In the genomic region with DNA sequence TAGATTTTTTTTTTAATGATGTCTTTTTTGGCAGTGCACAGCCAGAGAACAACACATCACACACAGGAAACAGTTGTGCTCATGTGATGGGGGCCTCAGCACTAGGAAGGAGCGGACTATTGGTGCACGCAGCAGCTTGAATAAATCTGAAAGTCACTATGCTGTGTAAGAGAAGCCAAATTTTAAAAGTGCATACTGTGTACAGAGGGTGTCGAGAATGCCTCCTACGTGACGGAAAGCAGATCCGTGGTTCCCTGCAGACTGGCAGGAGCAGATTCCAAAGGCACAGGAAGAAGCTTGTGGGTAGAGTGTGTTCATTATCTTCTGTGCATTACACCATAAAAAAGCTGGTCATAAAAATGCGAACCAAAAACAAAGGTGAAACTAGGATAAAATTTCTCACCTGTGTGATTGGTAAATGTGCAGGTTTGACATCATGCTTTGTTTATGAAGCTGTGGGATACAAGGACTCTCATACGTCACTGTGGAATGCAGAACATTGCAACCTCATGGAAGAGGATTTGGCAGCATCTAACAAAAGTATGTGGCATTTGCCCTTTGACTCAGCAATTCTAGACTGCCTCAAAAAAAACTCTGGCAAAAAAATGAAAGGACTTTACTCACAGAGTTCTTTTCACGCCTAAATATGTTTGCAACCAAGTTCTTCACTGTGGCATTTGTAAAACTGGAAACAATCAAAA, we compare ENCODE assay signal across 8 cellular contexts. TPM values are rescaled to one million over a fixed set of nuclear protein-coding genes. Genes with fewer than 3 reads are reported as not detected.
DNase-seq lines count a peak whose midpoint lies in the region; ATAC-seq, FAIRE-seq and TF ChIP-seq lines count a peak whose summit lies in the region.
"Not testable (repeated sequence)": the region's sequence is repeated elsewhere in the genome, so short reads cannot be mapped to it uniquely, and the experiment has no call there.

No MANE protein-coding gene starts in this region.

- not testable (repeated sequence) for H3F3A ChIP-seq in GM23248 (ENCODE audit: insufficient read depth)
- H3F3A ChIP-seq in PC-9 (ENCODE audit: insufficient read depth, low read depth) = peaks cover 22% of the 10 kb centered on the region

- H3K4me3 ChIP-seq in ACC112 (ENCODE audit: low read depth, low read length) (peak overlapping the region; percentile 24; the same call in 1 of the 2 replicates), PC-9 (peak overlapping the region; percentile 22; the same call in 1 of the 2 replicates), adipocyte (ENCODE audit: low read length) (peak overlapping the region; percentile 49)
- H3K4me3 ChIP-seq in GM23248; endothelial cell of umbilical vein (replicated peaks in 1 of 3; ENCODE audit: insufficient read depth in 1 of 3, low read depth in 1 of 3, low read length in 3 of 3); cardiac muscle cell; lung; skeletal muscle cell (ENCODE audit: low read depth, low read length): not testable (repeated sequence)

- H3K27ac ChIP-seq in ACC112 (ENCODE audit: low read depth, low read length) (peak overlapping the region; percentile 94), GM23248 (peak overlapping the region; percentile 80), PC-9 (peak overlapping the region; percentile 87), endothelial cell of umbilical vein (ENCODE audit: insufficient read depth, low read depth, low read length) (peak overlapping the region; percentile 75), cardiac muscle cell (peak overlapping the region; percentile 17), lung (ENCODE audit: low read depth in 1 of 2, low read length in 1 of 2) (peak overlapping the region; percentile 40 to 45)

- H3K9me1 ChIP-seq in endothelial cell of umbilical vein (replicated peaks; ENCODE audit: control insufficient read depth, extremely low read depth, insufficient read depth, low read length) = not testable (repeated sequence)

- not testable (repeated sequence) for H3K9me2 ChIP-seq in GM23248 (ENCODE audit: insufficient read depth); PC-9 (ENCODE audit: insufficient read depth)

- H3K4me2 ChIP-seq in GM23248 (ENCODE audit: unreplicated experiment) (peak overlapping the region; percentile 50), PC-9 (peak overlapping the region; percentile 72)
- not testable (repeated sequence) for H3K4me2 ChIP-seq in endothelial cell of umbilical vein (ENCODE audit: insufficient read depth, low read length)

- H3K9me3 ChIP-seq in GM23248 (ENCODE audit: low read depth); PC-9 (ENCODE audit: insufficient read depth, low read depth); adipocyte (ENCODE audit: control insufficient read depth, low read length); endothelial cell of umbilical vein (replicated peaks; ENCODE audit: control insufficient read depth, insufficient read depth, low read length); cardiac muscle cell (ENCODE audit: low read depth); lung (ENCODE audit: control insufficient read depth in 2 of 2, insufficient read depth in 1 of 2, low read length in 1 of 2): not testable (repeated sequence)

- peak; percentile 85 for FAIRE-seq in endothelial cell of umbilical vein (lab: Jason Lieb, UNC)

- TF ChIP-seq CTCF in PC-9 (conservative IDR thresholded peaks at IDR 0.05); endothelial cell of umbilical vein (IDR thresholded peaks at IDR 0.05; ENCODE audit: extremely low read depth in 1 of 2, insufficient read depth in 1 of 2, low read depth in 1 of 2, low read length in 2 of 2); cardiac muscle cell (IDR thresholded peaks at IDR 0.05; ENCODE audit: low read depth, low read length); lung (IDR thresholded peaks at IDR 0.05; ENCODE audit: control extremely low read depth, extremely low read depth): not testable (repeated sequence)

- ATAC-seq in lung (ENCODE audit: insufficient read depth, low FRiP score) = not testable (repeated sequence)

- not testable (repeated sequence) for H2AFZ ChIP-seq in ACC112 (ENCODE audit: low read length, unreplicated experiment); GM23248; PC-9; endothelial cell of umbilical vein (ENCODE audit: low read depth, low read length)

- TF ChIP-seq POLR2A in endothelial cell of umbilical vein (IDR thresholded peaks at IDR 0.05; ENCODE audit: low read depth, low read length) = not testable (repeated sequence)

- dilution Hi-C loops in endothelial cell of umbilical vein (cut with MboI; ENCODE audit: extremely low pct_ligation_motif_present, low sequenced_read_pairs) = not testable (repeated sequence)

- POLR2A ChIA-PET in PC-9 (lab: Charles Lee; ENCODE audit: unreplicated experiment) = interaction anchor here (0.5 to 0.6 kb wide), 4 partner anchors 15 to 142 kb away, joined by 3 to 10 read pairs (median 4); partner anchors contain the start of gene AHRR
- POLR2A ChIA-PET in endothelial cell of umbilical vein (lab: Charles Lee) = not testable (repeated sequence)

- H3K36me3 ChIP-seq in ACC112 (ENCODE audit: insufficient read depth, low read length); GM23248 (ENCODE audit: low read depth); PC-9 (ENCODE audit: low read depth); endothelial cell of umbilical vein (ENCODE audit: control insufficient read depth in 2 of 2, extremely low read depth in 1 of 2, insufficient read depth in 2 of 2, low read length in 2 of 2): not testable (repeated sequence)
- peaks cover 14% of the 10 kb centered on the region for H3K36me3 ChIP-seq in adipocyte (ENCODE audit: control insufficient read depth, insufficient read depth, low read length, severe bottlenecking)
- peaks cover 10% of the 10 kb centered on the region for H3K36me3 ChIP-seq in cardiac muscle cell
- H3K36me3 ChIP-seq in lung (ENCODE audit: control insufficient read depth in 2 of 2, insufficient read depth in 2 of 2, low read length in 2 of 2) = peaks cover 4 to 13% of the 10 kb centered on the region in 2 donors

- intact Hi-C loops in PC-9 (cut with micrococcal nuclease; ENCODE audit: unreplicated experiment) = loop anchor here (1.0 kb wide), 2 partner anchors 8 to 216 kb away; partner anchors contain the start of gene PDCD6
- intact Hi-C loops in endothelial cell of umbilical vein (cut with micrococcal nuclease) = not testable (repeated sequence)

- CTCF ChIA-PET in PC-9 (lab: Charles Lee); endothelial cell of umbilical vein (lab: Charles Lee): not testable (repeated sequence)

- WGBS in GM23248 (ENCODE audit: low coverage in 1 of 2, low lambda C conversion rate in 2 of 2, missing lambda C conversion rate in 2 of 2), 2 experiments = 73 to 76% methylated on average over 9 of the region's 9 CpGs
- 59 to 72% methylated on average over 9 of the region's 9 CpGs for WGBS in lung, 2 donors

- H3K9ac ChIP-seq in GM23248 (peak overlapping the region; percentile 65), adipocyte (ENCODE audit: low read length) (peak overlapping the region; percentile 59)
- H3K9ac ChIP-seq in endothelial cell of umbilical vein (replicated peaks; ENCODE audit: extremely low read depth, insufficient read depth, low read length) = not testable (repeated sequence)

- DNase-seq in GM23248 = peak; percentile 93
- DNase-seq in PC-9 = peak; percentile 78 to 100
- peak; percentile 94 for DNase-seq in adipocyte (ENCODE audit: low read depth)
- DNase-seq in endothelial cell of umbilical vein (ENCODE audit: low read depth, low spot score) = peak; percentile 71
- DNase-seq in cardiac muscle cell (ENCODE audit: low read depth in 1 of 2, low spot score in 1 of 2) = peak in 1 of 2 donors; percentile 96
- DNase-seq in lung (ENCODE audit: low spot score) = not testable (repeated sequence)
- peak; percentile 95 for DNase-seq in skeletal muscle cell (ENCODE audit: low read depth)

- not testable (repeated sequence) for H4K20me1 ChIP-seq in GM23248 (ENCODE audit: insufficient read depth); PC-9 (ENCODE audit: insufficient read depth); endothelial cell of umbilical vein (replicated peaks; ENCODE audit: control insufficient read depth, extremely low read depth, insufficient read depth, low read length)

- H3K4me1 ChIP-seq in ACC112 (ENCODE audit: control insufficient read depth, insufficient read depth, low read length, unreplicated experiment) (peaks cover 15% of the 10 kb centered on the region), GM23248 (ENCODE audit: insufficient read depth) (peaks cover 11% of the 10 kb centered on the region), PC-9 (replicated peaks; ENCODE audit: insufficient read depth) (peaks cover 23% of the 10 kb centered on the region), adipocyte (ENCODE audit: control insufficient read depth, insufficient read depth, low read length) (peaks cover 16% of the 10 kb centered on the region), endothelial cell of umbilical vein (ENCODE audit: control insufficient read depth, extremely low read depth, insufficient read depth, low read length) (peaks cover 15% of the 10 kb centered on the region)
- not testable (repeated sequence) for H3K4me1 ChIP-seq in cardiac muscle cell (ENCODE audit: low read depth); lung (ENCODE audit: control insufficient read depth in 2 of 2, insufficient read depth in 2 of 2, low read length in 2 of 2)

- not testable (repeated sequence) for H3K27me3 ChIP-seq in ACC112 (ENCODE audit: insufficient read depth, low read length); GM23248 (replicated peaks; ENCODE audit: insufficient read depth); PC-9 (ENCODE audit: insufficient read depth, low read depth); adipocyte (replicated peaks; ENCODE audit: control insufficient read depth, insufficient read depth, low read length); endothelial cell of umbilical vein (ENCODE audit: control insufficient read depth in 2 of 2, insufficient read depth in 2 of 2, low read length in 2 of 2); cardiac muscle cell; lung (ENCODE audit: control insufficient read depth, insufficient read depth)

- TSS peak; percentile 94 for BruUV-seq in PC-9 (replicated peaks; lab: Mats Ljungman, UMichigan)
- BruUV-seq in endothelial cell of umbilical vein (replicated peaks; lab: Mats Ljungman, UMichigan) = TSS peak; percentile 9

- not testable (repeated sequence) for H3K79me2 ChIP-seq in ACC112 (ENCODE audit: control insufficient read depth, insufficient read depth, low read length, unreplicated experiment); GM23248 (ENCODE audit: insufficient read depth); PC-9 (ENCODE audit: low read depth); endothelial cell of umbilical vein (ENCODE audit: control insufficient read depth, insufficient read depth, low read length)

- in situ Hi-C loops in GM23248 (cut with MboI) = not testable (repeated sequence)

RNA-seq across cellular contexts. Expression of gene PDCD6, which starts 8.0 kb away (rescaled TPM):
- 117 and 131 TPM in 2 replicates for total RNA-seq in GM23248 (2014; rRNA removed; shearing (Covaris generic))
- 199 and 200 TPM in 2 replicates for polyA plus RNA-seq in GM23248 (2016; fragmentation: Nextera tagmentation; extraction: Ambion mirVana)
- total RNA-seq in PC-9 (2021) = 314 and 334 TPM in 2 replicates
- 79.8 and 83.3 TPM in 2 replicates for total RNA-seq in endothelial cell of umbilical vein
- 223 and 247 TPM in 2 replicates for polyA plus RNA-seq in endothelial cell of umbilical vein
- polyA plus RNA-seq in endothelial cell of umbilical vein (2011; cell fraction: cytosol; rRNA removed) = 206 and 215 TPM in 2 replicates
- 155 and 164 TPM in 2 replicates for polyA plus RNA-seq in endothelial cell of umbilical vein (2011; cell fraction: nucleus; rRNA removed)
- 109 and 126 TPM in 2 replicates for polyA plus RNA-seq in endothelial cell of umbilical vein (2012)
- 160 and 180 TPM in 2 replicates for polyA minus RNA-seq in endothelial cell of umbilical vein
- 129 TPM for polyA minus RNA-seq in endothelial cell of umbilical vein (2011; cell fraction: cytosol; rRNA and poly(A)+ RNA removed)
- polyA minus RNA-seq in endothelial cell of umbilical vein (2011; cell fraction: nucleus; rRNA and poly(A)+ RNA removed) = 47.2 and 48.4 TPM in 2 replicates
- 69.6 and 101 TPM in 2 replicates for total RNA-seq in cardiac muscle cell
- 115 and 145 TPM in 2 replicates for polyA plus RNA-seq in cardiac muscle cell
- total RNA-seq in lung = 10 to 100 TPM; 89.5 to 92.7 TPM
- polyA plus RNA-seq in lung = 100 to 1,000 TPM in 1 of 2 donors, 10 to 100 TPM in 1; 88.0 to 149 TPM

RNA-seq across cellular contexts. Expression of gene SDHA, which starts 45.3 kb away (rescaled TPM):
- total RNA-seq in GM23248 (2014; rRNA removed; shearing (Covaris generic)) = 64.1 and 71.5 TPM in 2 replicates
- polyA plus RNA-seq in GM23248 (2016; fragmentation: Nextera tagmentation; extraction: Ambion mirVana) = 95.9 and 99.2 TPM in 2 replicates
- total RNA-seq in PC-9 (2021) = 347 and 443 TPM in 2 replicates
- 142 and 153 TPM in 2 replicates for total RNA-seq in endothelial cell of umbilical vein
- polyA plus RNA-seq in endothelial cell of umbilical vein = 97.0 and 121 TPM in 2 replicates
- 87.2 and 103 TPM in 2 replicates for polyA plus RNA-seq in endothelial cell of umbilical vein (2011; cell fraction: cytosol; rRNA removed)
- 131 and 141 TPM in 2 replicates for polyA plus RNA-seq in endothelial cell of umbilical vein (2011; cell fraction: nucleus; rRNA removed)
- 179 and 191 TPM in 2 replicates for polyA plus RNA-seq in endothelial cell of umbilical vein (2012)
- 273 and 275 TPM in 2 replicates for polyA minus RNA-seq in endothelial cell of umbilical vein
- polyA minus RNA-seq in endothelial cell of umbilical vein (2011; cell fraction: cytosol; rRNA and poly(A)+ RNA removed) = 203 TPM
- 149 and 158 TPM in 2 replicates for polyA minus RNA-seq in endothelial cell of umbilical vein (2011; cell fraction: nucleus; rRNA and poly(A)+ RNA removed)
- total RNA-seq in cardiac muscle cell = 207 and 247 TPM in 2 replicates
- polyA plus RNA-seq in cardiac muscle cell = 328 and 410 TPM in 2 replicates
- 10 to 100 TPM; 84.7 to 98.0 TPM for total RNA-seq in lung
- 100 to 1,000 TPM in 1 of 2 donors, 10 to 100 TPM in 1; 60.0 to 105 TPM for polyA plus RNA-seq in lung

RNA-seq across cellular contexts. Expression of gene CCDC127, which starts 45.5 kb away (rescaled TPM):
- total RNA-seq in GM23248 (2014; rRNA removed; shearing (Covaris generic)) = 6.3 and 7.5 TPM in 2 replicates
- 10.4 and 11.3 TPM in 2 replicates for polyA plus RNA-seq in GM23248 (2016; fragmentation: Nextera tagmentation; extraction: Ambion mirVana)
- 24.1 and 31.1 TPM in 2 replicates for total RNA-seq in PC-9 (2021)
- total RNA-seq in endothelial cell of umbilical vein = 5.3 and 6.3 TPM in 2 replicates
- 3.2 and 3.4 TPM in 2 replicates for polyA plus RNA-seq in endothelial cell of umbilical vein
- 3.9 and 4.0 TPM in 2 replicates for polyA plus RNA-seq in endothelial cell of umbilical vein (2011; cell fraction: cytosol; rRNA removed)
- 3.8 TPM in 2 replicates for polyA plus RNA-seq in endothelial cell of umbilical vein (2011; cell fraction: nucleus; rRNA removed)
- 3.3 TPM in 2 replicates for polyA plus RNA-seq in endothelial cell of umbilical vein (2012)
- 3.8 and 5.7 TPM in 2 replicates for polyA minus RNA-seq in endothelial cell of umbilical vein
- polyA minus RNA-seq in endothelial cell of umbilical vein (2011; cell fraction: cytosol; rRNA and poly(A)+ RNA removed) = 3.9 TPM
- 3.4 and 4.7 TPM in 2 replicates for polyA minus RNA-seq in endothelial cell of umbilical vein (2011; cell fraction: nucleus; rRNA and poly(A)+ RNA removed)
- 6.4 and 11.3 TPM in 2 replicates for total RNA-seq in cardiac muscle cell
- polyA plus RNA-seq in cardiac muscle cell = 15.9 and 19.3 TPM in 2 replicates
- total RNA-seq in lung = 1 to 10 TPM; 5.2 to 6.4 TPM
- 1 to 10 TPM; 2.1 to 2.6 TPM for polyA plus RNA-seq in lung

RNA-seq across cellular contexts. Expression of gene AHRR, which starts 58.1 kb away (rescaled TPM):
- total RNA-seq in GM23248 (2014; rRNA removed; shearing (Covaris generic)) = 33.7 and 40.0 TPM in 2 replicates
- 11.9 and 13.2 TPM in 2 replicates for polyA plus RNA-seq in GM23248 (2016; fragmentation: Nextera tagmentation; extraction: Ambion mirVana)
- 7.2 and 13.6 TPM in 2 replicates for total RNA-seq in PC-9 (2021)
- 3.1 and 5.1 TPM in 2 replicates for total RNA-seq in endothelial cell of umbilical vein
- 7.1 and 7.3 TPM in 2 replicates for polyA plus RNA-seq in endothelial cell of umbilical vein
- polyA plus RNA-seq in endothelial cell of umbilical vein (2011; cell fraction: cytosol; rRNA removed) = 4.2 and 6.1 TPM in 2 replicates
- polyA plus RNA-seq in endothelial cell of umbilical vein (2011; cell fraction: nucleus; rRNA removed) = 31.8 and 34.4 TPM in 2 replicates
- 4.8 and 5.4 TPM in 2 replicates for polyA plus RNA-seq in endothelial cell of umbilical vein (2012)
- 5.6 and 7.4 TPM in 2 replicates for polyA minus RNA-seq in endothelial cell of umbilical vein
- polyA minus RNA-seq in endothelial cell of umbilical vein (2011; cell fraction: cytosol; rRNA and poly(A)+ RNA removed) = 7.0 TPM
- 10.2 and 12.1 TPM in 2 replicates for polyA minus RNA-seq in endothelial cell of umbilical vein (2011; cell fraction: nucleus; rRNA and poly(A)+ RNA removed)
- total RNA-seq in cardiac muscle cell = 1.2 and 1.4 TPM in 2 replicates
- 0.34 and 0.99 TPM in 2 replicates for polyA plus RNA-seq in cardiac muscle cell
- 1 to 10 TPM; 1.7 to 8.8 TPM for total RNA-seq in lung
- 1 to 10 TPM in 1 of 2 donors, under 1 TPM in 1; 0.63 to 4.0 TPM for polyA plus RNA-seq in lung

Comparison
In these comparisons a context has a peak if more than half of its experiments do, and no peak if none do; other contexts are left out.
1. H3K27ac ChIP-seq: peak in every context shown above with its lines; median percentile 94 in ACC112; 87 in PC-9; 80 in GM23248; 75 in endothelial cell of umbilical vein; 42 in lung; 17 in cardiac muscle cell.